Comparison of ENCODE assay signal across 11 cellular contexts in the genomic region with DNA sequence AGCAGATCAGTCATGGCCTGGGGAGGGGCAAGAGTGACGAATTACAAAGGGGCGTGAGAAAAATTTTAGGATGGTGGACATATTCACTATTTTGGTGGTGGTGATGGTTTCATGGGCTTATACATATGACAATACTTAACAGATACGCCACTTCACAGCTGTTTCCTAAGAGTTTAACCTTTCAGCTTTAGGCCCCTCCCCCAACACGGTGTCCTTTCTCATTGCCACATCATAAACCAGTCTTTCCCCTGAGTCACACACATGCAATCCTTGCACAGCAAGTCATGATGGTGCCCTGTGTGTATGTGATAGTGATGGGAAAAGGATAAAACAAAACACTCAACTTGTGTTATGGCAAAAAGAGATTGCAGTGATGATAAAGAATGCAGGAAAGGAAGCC. TPM values are rescaled to one million over a fixed set of nuclear protein-coding genes. Genes with fewer than 3 reads are reported as not detected.
DNase-seq lines count a peak whose midpoint lies in the region; ATAC-seq and TF ChIP-seq lines count a peak whose summit lies in the region.
"Had no signal": no experiment of that assay in that cellular context is flagged by ENCODE, and none has a peak within 500 bp of the region (broad histone marks: within the 10 kb centered on the region; RNA-seq: fewer than 3 reads in every experiment).

No MANE protein-coding gene starts in this region.

- no peak overlapping the region for H3K27ac ChIP-seq in GM23338 (ENCODE audit: low read depth)

- no peaks in the 10 kb centered on the region for H3K36me3 ChIP-seq in GM23338 (ENCODE audit: insufficient read depth)

- TF ChIP-seq CTCF in GM23338 (conservative IDR thresholded peaks at IDR 0.05; ENCODE audit: low read depth in 2 of 2) (no peak), GM20000 (IDR thresholded peaks at IDR 0.05; ENCODE audit: extremely low read depth, missing control alignments) (no peak)

- H3K79me2 ChIP-seq in GM23338 (replicated peaks; ENCODE audit: insufficient read depth): no peaks in the 10 kb centered on the region

- no peaks in the 10 kb centered on the region for H3K4me1 ChIP-seq in GM23338 (ENCODE audit: insufficient read depth)

- no peaks in the 10 kb centered on the region for H3K27me3 ChIP-seq in GM23338 (ENCODE audit: insufficient read depth)

- H2AFZ ChIP-seq in GM23338: no peak overlapping the region

- H3K9me3 Mint-ChIP-seq in GM23338: no peaks in the 10 kb centered on the region; the same call in 2 of the 3 replicates

- no peaks in the 10 kb centered on the region for H4K20me1 ChIP-seq in GM23338 (replicated peaks; ENCODE audit: insufficient read depth)

- H3K4me3 Mint-ChIP-seq in GM23338: no peak overlapping the region
- H3K4me3 Mint-ChIP-seq: natural killer cell; stimulated activated memory B cell treated with anti-CD40 and anti-IgM and Interleukin-4, amounts not matched to agents 10 μg/mL and 1 μg/mL and 100 μg/mL, for 72 hours had no signal

- H3F3A ChIP-seq in GM23338 (replicated peaks; ENCODE audit: low read depth): no peaks in the 10 kb centered on the region

- peaks cover 7% of the 10 kb centered on the region for H3K4me1 Mint-ChIP-seq in GM23338
- H3K4me1 Mint-ChIP-seq: natural killer cell had no signal

- ATAC-seq in GM23338 (no peak), left colon (peak; percentile 98), HG03571 (IDR thresholded peaks at IDR 0.05; ENCODE audit: unreplicated experiment) (no peak)
- ATAC-seq: stimulated activated memory B cell treated with anti-CD40 and anti-IgM and Interleukin-4, amounts not matched to agents 10 μg/mL and 1 μg/mL and 100 μg/mL, for 72 hours had no signal

- no peak overlapping the region for H3K4me3 ChIP-seq in GM23338

- peaks cover 9% of the 10 kb centered on the region; the same call in 1 of the 2 replicates for H3K9me2 ChIP-seq in GM23338 (ENCODE audit: insufficient read depth)

- no peak overlapping the region for H3K4me2 ChIP-seq in GM23338

- H3K27ac Mint-ChIP-seq in GM23338: peak overlapping the region; percentile 47; the same call in 1 of the 2 replicates
- H3K27ac Mint-ChIP-seq: natural killer cell; stimulated activated memory B cell treated with anti-CD40 and anti-IgM and Interleukin-4, amounts not matched to agents 10 μg/mL and 1 μg/mL and 100 μg/mL, for 72 hours had no signal

- H3K27me3 Mint-ChIP-seq in GM23338 (ENCODE audit: insufficient read depth, low read depth, poor library complexity): peaks cover 2% of the 10 kb centered on the region

- DNase-seq in A172 (ENCODE audit: low spot score) (peak; percentile 29), GM23338 (ENCODE audit: low spot score) (no peak), left colon (peak; percentile 53 to 56), NCI-H2196 treated with DMSO at 0.1 percent for 48 hours (lab: John Stamatoyannopoulos, UW; ENCODE audit: unreplicated experiment) (no peak), DMS 273 (lab: John Stamatoyannopoulos, UW; ENCODE audit: unreplicated experiment) (no peak), GM20000 (ENCODE audit: low spot score) (no peak)
- peak; percentile 25 for DNase-seq in activated CD4-positive, alpha-beta T cell treated with anti-CD3 and anti-CD28 coated beads, Interleukin-2, amount 50 U/mL, for 4 hours
- DNase-seq: natural killer cell, NCI-H1048 had no signal

- intact Hi-C loops in left colon (cut with DNase I, micrococcal nuclease): no loop called here

- H3K36me3 Mint-ChIP-seq in GM23338 (ENCODE audit: low read depth): no peaks in the 10 kb centered on the region

TF ChIP-seq in GM23338, 12 proteins besides CTCF, POLR2A, EP300 and RAD21 (continues in another document):
- TF ChIP-seq POLR2AphosphoS5 (IDR thresholded peaks at IDR 0.05; ENCODE audit: low read depth) (no peak), EZH2phosphoT487 (IDR thresholded peaks at IDR 0.05; ENCODE audit: unreplicated experiment) (no peak), NANOG (IDR thresholded peaks at IDR 0.05; ENCODE audit: borderline replicate concordance) (no peak), EZH2 (IDR thresholded peaks at IDR 0.05; ENCODE audit: low read depth, unreplicated experiment) (no peak), STAT1 (IDR thresholded peaks at IDR 0.05; ENCODE audit: unreplicated experiment) (no peak), CREB1 (CRISPR knock-in tag; IDR thresholded peaks at IDR 0.05; ENCODE audit: low read depth) (no peak), ZNF331 (CRISPR knock-in tag; IDR thresholded peaks at IDR 0.05; ENCODE audit: low read depth) (no peak), JUNB (IDR thresholded peaks at IDR 0.05; ENCODE audit: unreplicated experiment) (no peak)
- TF ChIP-seq, protein P1, sequence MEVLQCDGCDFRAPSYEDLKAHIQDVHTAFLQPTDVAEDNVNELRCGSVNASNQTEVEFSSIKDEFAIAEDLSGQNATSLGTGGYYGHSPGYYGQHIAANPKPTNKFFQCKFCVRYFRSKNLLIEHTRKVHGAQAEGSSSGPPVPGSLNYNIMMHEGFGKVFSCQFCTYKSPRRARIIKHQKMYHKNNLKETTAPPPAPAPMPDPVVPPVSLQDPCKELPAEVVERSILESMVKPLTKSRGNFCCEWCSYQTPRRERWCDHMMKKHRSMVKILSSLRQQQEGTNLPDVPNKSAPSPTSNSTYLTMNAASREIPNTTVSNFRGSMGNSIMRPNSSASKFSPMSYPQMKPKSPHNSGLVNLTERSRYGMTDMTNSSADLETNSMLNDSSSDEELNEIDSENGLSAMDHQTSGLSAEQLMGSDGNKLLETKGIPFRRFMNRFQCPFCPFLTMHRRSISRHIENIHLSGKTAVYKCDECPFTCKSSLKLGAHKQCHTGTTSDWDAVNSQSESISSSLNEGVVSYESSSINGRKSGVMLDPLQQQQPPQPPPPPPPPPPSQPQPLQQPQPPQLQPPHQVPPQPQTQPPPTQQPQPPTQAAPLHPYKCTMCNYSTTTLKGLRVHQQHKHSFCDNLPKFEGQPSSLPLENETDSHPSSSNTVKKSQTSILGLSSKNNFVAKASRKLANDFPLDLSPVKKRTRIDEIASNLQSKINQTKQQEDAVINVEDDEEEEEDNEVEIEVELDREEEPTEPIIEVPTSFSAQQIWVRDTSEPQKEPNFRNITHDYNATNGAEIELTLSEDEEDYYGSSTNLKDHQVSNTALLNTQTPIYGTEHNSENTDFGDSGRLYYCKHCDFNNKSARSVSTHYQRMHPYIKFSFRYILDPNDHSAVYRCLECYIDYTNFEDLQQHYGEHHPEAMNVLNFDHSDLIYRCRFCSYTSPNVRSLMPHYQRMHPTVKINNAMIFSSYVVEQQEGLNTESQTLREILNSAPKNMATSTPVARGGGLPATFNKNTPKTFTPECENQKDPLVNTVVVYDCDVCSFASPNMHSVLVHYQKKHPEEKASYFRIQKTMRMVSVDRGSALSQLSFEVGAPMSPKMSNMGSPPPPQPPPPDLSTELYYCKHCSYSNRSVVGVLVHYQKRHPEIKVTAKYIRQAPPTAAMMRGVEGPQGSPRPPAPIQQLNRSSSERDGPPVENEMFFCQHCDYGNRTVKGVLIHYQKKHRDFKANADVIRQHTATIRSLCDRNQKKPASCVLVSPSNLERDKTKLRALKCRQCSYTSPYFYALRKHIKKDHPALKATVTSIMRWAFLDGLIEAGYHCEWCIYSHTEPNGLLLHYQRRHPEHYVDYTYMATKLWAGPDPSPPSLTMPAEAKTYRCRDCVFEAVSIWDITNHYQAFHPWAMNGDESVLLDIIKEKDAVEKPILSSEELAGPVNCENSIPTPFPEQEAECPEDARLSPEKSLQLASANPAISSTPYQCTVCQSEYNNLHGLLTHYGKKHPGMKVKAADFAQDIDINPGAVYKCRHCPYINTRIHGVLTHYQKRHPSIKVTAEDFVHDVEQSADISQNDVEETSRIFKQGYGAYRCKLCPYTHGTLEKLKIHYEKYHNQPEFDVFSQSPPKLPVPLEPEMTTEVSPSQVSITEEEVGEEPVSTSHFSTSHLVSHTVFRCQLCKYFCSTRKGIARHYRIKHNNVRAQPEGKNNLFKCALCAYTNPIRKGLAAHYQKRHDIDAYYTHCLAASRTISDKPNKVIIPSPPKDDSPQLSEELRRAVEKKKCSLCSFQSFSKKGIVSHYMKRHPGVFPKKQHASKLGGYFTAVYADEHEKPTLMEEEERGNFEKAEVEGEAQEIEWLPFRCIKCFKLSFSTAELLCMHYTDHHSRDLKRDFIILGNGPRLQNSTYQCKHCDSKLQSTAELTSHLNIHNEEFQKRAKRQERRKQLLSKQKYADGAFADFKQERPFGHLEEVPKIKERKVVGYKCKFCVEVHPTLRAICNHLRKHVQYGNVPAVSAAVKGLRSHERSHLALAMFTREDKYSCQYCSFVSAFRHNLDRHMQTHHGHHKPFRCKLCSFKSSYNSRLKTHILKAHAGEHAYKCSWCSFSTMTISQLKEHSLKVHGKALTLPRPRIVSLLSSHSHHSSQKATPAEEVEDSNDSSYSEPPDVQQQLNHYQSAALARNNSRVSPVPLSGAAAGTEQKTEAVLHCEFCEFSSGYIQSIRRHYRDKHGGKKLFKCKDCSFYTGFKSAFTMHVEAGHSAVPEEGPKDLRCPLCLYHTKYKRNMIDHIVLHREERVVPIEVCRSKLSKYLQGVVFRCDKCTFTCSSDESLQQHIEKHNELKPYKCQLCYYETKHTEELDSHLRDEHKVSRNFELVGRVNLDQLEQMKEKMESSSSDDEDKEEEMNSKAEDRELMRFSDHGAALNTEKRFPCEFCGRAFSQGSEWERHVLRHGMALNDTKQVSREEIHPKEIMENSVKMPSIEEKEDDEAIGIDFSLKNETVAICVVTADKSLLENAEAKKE (CRISPR knock-in tag; IDR thresholded peaks at IDR 0.05): no peak

RNA-seq across cellular contexts. Expression of a gene that starts 47.6 kb away (rescaled TPM):
- total RNA-seq in A172 (2014; rRNA removed; shearing (Covaris generic)): 1.7 and 2.6 TPM in 2 replicates
- total RNA-seq in GM23338 (2014; rRNA removed; shearing (Covaris generic)): 0.17 and 0.47 TPM in 2 replicates
- polyA plus RNA-seq in GM23338 (2016; fragmentation: Nextera tagmentation; extraction: Ambion mirVana): 0.26 TPM in 1 of 2 replicates, not detected in the other
- 10 to 100 TPM; 24.8 to 25.0 TPM for total RNA-seq in left colon

Comparison
In these comparisons a context has a peak if more than half of its experiments do, and no peak if none do; other contexts are left out.
1. DNase-seq: peak in A172 (single experiment), activated CD4-positive, alpha-beta T cell treated with anti-CD3 and anti-CD28 coated beads, Interleukin-2, amount 50 U/mL, for 4 hours (2 of 2) and left colon (2 of 2); none in GM23338 (single experiment), NCI-H2196 treated with DMSO at 0.1 percent for 48 hours (single experiment), DMS 273 (single experiment) and GM20000 (single experiment).